16 cellular contexts compared by ENCODE assay signal in genomic region chr7:42991913-42992576, GRCh38.
"Had no signal": no experiment of that assay in that cellular context is flagged by ENCODE, and none has a peak within 500 bp of the region (broad histone marks: within the 10 kb centered on the region; RNA-seq: fewer than 3 reads in every experiment).

No MANE protein-coding gene starts in this region.

- H3K9me3 Mint-ChIP-seq: activated naive CD4-positive, alpha-beta T cell treated with anti-CD3 and anti-CD28 coated beads, Interleukin-2, amount 10 ng/mL, durations not matched to agents 7 days and 5 days; effector memory CD8-positive, alpha-beta T cell; naive thymus-derived CD4-positive, alpha-beta T cell; T-helper 2 cell treated with Interferon-gamma antibody and Interleukin-4, amounts not matched to agents 5 μg/mL and 100 μg/mL, for 36 hours had no signal

- DNase-seq: activated CD4-positive, alpha-beta T cell treated with anti-CD3 and anti-CD28 coated beads, Interleukin-2, amount 50 U/mL, for 48 hours; activated naive CD4-positive, alpha-beta T cell treated with anti-CD3 and anti-CD28 coated beads, Interleukin-2, amount 10 ng/mL, durations not matched to agents 7 days and 5 days; dermis blood vessel endothelial cell; effector memory CD8-positive, alpha-beta T cell; heart right ventricle; mucosa of descending colon; naive thymus-derived CD4-positive, alpha-beta T cell; posterior cingulate gyrus; stimulated activated CD4-positive, alpha-beta T cell treated with anti-CD3 and anti-CD28 coated beads, Interleukin-2, amount 100 ng/mL, for 48 hours; stimulated activated naive CD4-positive, alpha-beta T cell; tibial artery; uterus had no signal

- H3K36me3 Mint-ChIP-seq: activated naive CD4-positive, alpha-beta T cell treated with anti-CD3 and anti-CD28 coated beads, Interleukin-2, amount 10 ng/mL, durations not matched to agents 7 days and 5 days; naive thymus-derived CD4-positive, alpha-beta T cell had no signal

- H3K27me3 ChIP-seq: tibial artery, uterus had no signal

- H3K36me3 ChIP-seq: heart right ventricle, tibial artery, uterus had no signal

- H3K27ac ChIP-seq: epithelial cell of prostate, heart right ventricle, tibial artery, uterus had no signal

- H3K4me1 ChIP-seq: heart right ventricle, tibial artery, uterus had no signal

- H3K27ac Mint-ChIP-seq: activated naive CD4-positive, alpha-beta T cell treated with anti-CD3 and anti-CD28 coated beads, Interleukin-2, amount 10 ng/mL, durations not matched to agents 7 days and 5 days; effector memory CD8-positive, alpha-beta T cell; naive thymus-derived CD4-positive, alpha-beta T cell; T-helper 2 cell treated with Interferon-gamma antibody and Interleukin-4, amounts not matched to agents 5 μg/mL and 100 μg/mL, for 36 hours had no signal

- H3K4me3 Mint-ChIP-seq: activated naive CD4-positive, alpha-beta T cell treated with anti-CD3 and anti-CD28 coated beads, Interleukin-2, amount 10 ng/mL, durations not matched to agents 7 days and 5 days; effector memory CD8-positive, alpha-beta T cell; naive thymus-derived CD4-positive, alpha-beta T cell; T-helper 2 cell treated with Interferon-gamma antibody and Interleukin-4, amounts not matched to agents 5 μg/mL and 100 μg/mL, for 36 hours had no signal

- H3K4me1 Mint-ChIP-seq: activated naive CD4-positive, alpha-beta T cell treated with anti-CD3 and anti-CD28 coated beads, Interleukin-2, amount 10 ng/mL, durations not matched to agents 7 days and 5 days; naive thymus-derived CD4-positive, alpha-beta T cell had no signal

- H3K4me3 ChIP-seq: heart right ventricle, mucosa of descending colon, tibial artery, uterus had no signal

- ATAC-seq: activated CD4-positive, CD25-positive, alpha-beta regulatory T cell treated with anti-CD3 and anti-CD28 coated beads, Interleukin-2, amount 50 U/mL, for 24 hours; effector memory CD8-positive, alpha-beta T cell; heart right ventricle; left lobe of liver; mucosa of descending colon; naive thymus-derived CD4-positive, alpha-beta T cell had no signal

- H3K9me3 ChIP-seq: heart right ventricle, mucosa of descending colon, tibial artery, uterus had no signal
